14 cellular contexts compared by ENCODE assay signal in genomic region chr21:42707207-42707830, GRCh38. TPM values are rescaled to one million over a fixed set of nuclear protein-coding genes. Genes with fewer than 3 reads are reported as not detected.
DNase-seq lines count a peak whose midpoint lies in the region; TF ChIP-seq lines count a peak whose summit lies in the region.
"Had no signal": no experiment of that assay in that cellular context is flagged by ENCODE, and none has a peak within 500 bp of the region (broad histone marks: within the 10 kb centered on the region; RNA-seq: fewer than 3 reads in every experiment).

No MANE protein-coding gene starts in this region.

- no peaks in the 10 kb centered on the region for H3K4me1 Mint-ChIP-seq in endodermal cell

- H3K36me3 ChIP-seq in H7 (replicated peaks; ENCODE audit: control insufficient read depth, insufficient read depth, low read length) (peaks cover 1% of the 10 kb centered on the region; the same call in 1 of the 2 replicates), HUES64 (ENCODE audit: insufficient read depth, low read length) (peaks cover 9% of the 10 kb centered on the region), endodermal cell (ENCODE audit: control insufficient read depth, insufficient read depth, low read length) (peaks cover 9% of the 10 kb centered on the region), esophagus squamous epithelium (no peaks in the 10 kb centered on the region)
- H3K36me3 ChIP-seq: BLaER1 treated with 17β-estradiol and CSF1 and Interleukin-3, amounts not matched to agents 10 nM and 100 nM had no signal

- H3K4me3 Mint-ChIP-seq in endodermal cell = no peak overlapping the region
- H3K4me3 Mint-ChIP-seq: CD4-positive, CD25-positive, alpha-beta regulatory T cell had no signal

- TF ChIP-seq POLR2A in esophagus squamous epithelium (IDR thresholded peaks at IDR 0.05) = no peak

- WGBS in HUES64 = 82% methylated on average over 7 of the region's 7 CpGs
- WGBS in endodermal cell (ENCODE audit: insufficient coverage in 1 of 2, insufficient read length in 1 of 2), 2 experiments = 92 to 93% methylated on average over 7 of the region's 7 CpGs
- 87 to 94% methylated on average over 7 of the region's 7 CpGs for WGBS in esophagus squamous epithelium, 2 donors

- H3K9ac ChIP-seq in HUES64 (ENCODE audit: low read depth, low read length) (no peak overlapping the region), endodermal cell (ENCODE audit: extremely low read depth, low read length, poor library complexity, severe bottlenecking) (no peak overlapping the region)
- H3K9ac ChIP-seq: BLaER1 treated with 17β-estradiol and CSF1 and Interleukin-3, amounts not matched to agents 10 nM and 100 nM had no signal

- H3K9me3 ChIP-seq in HUES64 (ENCODE audit: insufficient read depth, low read depth, low read length) (no peaks in the 10 kb centered on the region), endodermal cell (ENCODE audit: control insufficient read depth, low read length) (no peaks in the 10 kb centered on the region), esophagus squamous epithelium (no peaks in the 10 kb centered on the region)

- H3K27ac ChIP-seq in HUES64 (ENCODE audit: low read depth, low read length) = peak overlapping the region; percentile 36; the same call in 1 of the 2 replicates
- H3K27ac ChIP-seq in endodermal cell (ENCODE audit: low read depth, low read length) = no peak overlapping the region
- H3K27ac ChIP-seq in esophagus squamous epithelium = no peak overlapping the region
- H3K27ac ChIP-seq: BLaER1 treated with 17β-estradiol and CSF1 and Interleukin-3, amounts not matched to agents 10 nM and 100 nM had no signal

- DNase-seq in H7 (peak; percentile 66), endodermal cell (peak; percentile 13), mesenteric fat pad (ENCODE audit: low spot score) (peak; percentile 45), DMS53 (lab: John Stamatoyannopoulos, UW) (no peak), esophagus squamous epithelium (lab: John Stamatoyannopoulos, UW) (no peak), HUDEP-2 (lab: John Stamatoyannopoulos, UW; ENCODE audit: unreplicated experiment in 76 of 76) (no peak), epidermal melanocyte (ENCODE audit: insufficient read length, low spot score) (no peak)
- DNase-seq: ACHN; CD4-positive, CD25-positive, alpha-beta regulatory T cell; GOT3; KBM-7 had no signal

- no peaks in the 10 kb centered on the region for H3K27me3 ChIP-seq in H7 (ENCODE audit: control insufficient read depth, insufficient read depth, low read length)
- H3K27me3 ChIP-seq in HUES64 (ENCODE audit: insufficient read depth, low read length) = no peaks in the 10 kb centered on the region
- H3K27me3 ChIP-seq in endodermal cell (ENCODE audit: control insufficient read depth, insufficient read depth, low read length, poor library complexity, severe bottlenecking) = no peaks in the 10 kb centered on the region
- H3K27me3 ChIP-seq in esophagus squamous epithelium = no peaks in the 10 kb centered on the region

- no peaks in the 10 kb centered on the region for H3K9me3 Mint-ChIP-seq in endodermal cell

- H3K4me1 ChIP-seq in HUES64 (ENCODE audit: insufficient read depth, low read length) (peaks cover 10% of the 10 kb centered on the region), endodermal cell (ENCODE audit: control insufficient read depth, insufficient read depth, low read length) (no peaks in the 10 kb centered on the region), esophagus squamous epithelium (no peaks in the 10 kb centered on the region)

- H3K36me3 Mint-ChIP-seq in endodermal cell (ENCODE audit: low read depth) = peaks cover 54% of the 10 kb centered on the region

- no peak overlapping the region for H3K27ac Mint-ChIP-seq in endodermal cell

- intact Hi-C loops in esophagus squamous epithelium (cut with DNase I) = no loop called here

- TF ChIP-seq CTCF in endodermal cell (conservative IDR thresholded peaks at IDR 0.05) (no peak), esophagus squamous epithelium (IDR thresholded peaks at IDR 0.05) (no peak)

- no peak overlapping the region for H3K4me3 ChIP-seq in H7 (ENCODE audit: insufficient read depth, low read depth, low read length)
- no peak overlapping the region for H3K4me3 ChIP-seq in HUES64 (ENCODE audit: low read length)
- no peak overlapping the region for H3K4me3 ChIP-seq in endodermal cell (ENCODE audit: low read length)
- H3K4me3 ChIP-seq in esophagus squamous epithelium = no peak overlapping the region
- H3K4me3 ChIP-seq: BLaER1 treated with 17β-estradiol and CSF1 and Interleukin-3, amounts not matched to agents 10 nM and 100 nM had no signal

- H3K27me3 Mint-ChIP-seq in endodermal cell (ENCODE audit: insufficient read depth) = no peaks in the 10 kb centered on the region
- H3K27me3 Mint-ChIP-seq: CD4-positive, CD25-positive, alpha-beta regulatory T cell had no signal

RNA-seq across cellular contexts. Expression of gene PDE9A, which starts 53.9 kb away (rescaled TPM):
- 24.2 and 37.9 TPM in 2 replicates for total RNA-seq in H7 (2014; rRNA removed; shearing (Covaris generic))
- 25.6 TPM for polyA plus RNA-seq in HUES64 (2013, experiment 1 of 2)
- 34.4 TPM for polyA plus RNA-seq in HUES64 (2013, experiment 2 of 2)
- 10 to 100 TPM; 45.9 to 62.4 TPM for total RNA-seq in endodermal cell
- polyA plus RNA-seq in endodermal cell (2013, experiment 1 of 2) = 36.5 TPM
- polyA plus RNA-seq in endodermal cell (2013, experiment 2 of 2) = 34.3 TPM
- 7.9 TPM for total RNA-seq in mesenteric fat pad
- 1 to 10 TPM in 3 of 4 donors, under 1 TPM in 1; 0.61 to 2.9 (median 1.8) TPM for total RNA-seq in esophagus squamous epithelium
- total RNA-seq: A172 had no signal

Comparison
In these comparisons a context has a peak if more than half of its experiments do, and no peak if none do; other contexts are left out.
1. DNase-seq: peak in H7 (single experiment), endodermal cell (single experiment) and mesenteric fat pad (single experiment); none in DMS53 (single experiment), esophagus squamous epithelium (single experiment), HUDEP-2 (0 of 76) and epidermal melanocyte (single experiment).